In genomic region chr1:193060938-193061337, GRCh38 we compare ENCODE assay signal across 7 cellular contexts. TPM values are rescaled to one million over a fixed set of nuclear protein-coding genes. Genes with fewer than 3 reads are reported as not detected.
DNase-seq lines count a peak whose midpoint lies in the region; ATAC-seq and TF ChIP-seq lines count a peak whose summit lies in the region.

No MANE protein-coding gene starts in this region.

- no peaks in the 10 kb centered on the region for H4K20me1 ChIP-seq in mammary epithelial cell (ENCODE audit: insufficient read depth, low read length)

- in situ Hi-C loops in mammary epithelial cell (cut with MboI; ENCODE audit: low sequenced_read_pairs in 2 of 2) (no loop called here), GM13977 (cut with MboI; ENCODE audit: low pct_unique_long_range_greater_than_20kb, low sequenced_read_pairs, unreplicated experiment) (no loop called here)

- H3K27me3 ChIP-seq in mammary epithelial cell (ENCODE audit: insufficient read depth, low read length): no peaks in the 10 kb centered on the region
- no peaks in the 10 kb centered on the region for H3K27me3 ChIP-seq in naive thymus-derived CD4-positive, alpha-beta T cell (ENCODE audit: control insufficient read depth in 2 of 2, insufficient read depth in 2 of 2, low read length in 2 of 2)

- peak overlapping the region; percentile 93 for H3K4me2 ChIP-seq in mammary epithelial cell (ENCODE audit: insufficient read depth, low read depth, low read length)

- H3K4me1 ChIP-seq in mammary epithelial cell (ENCODE audit: insufficient read depth, low read length): peaks cover 22% of the 10 kb centered on the region
- H3K4me1 ChIP-seq in naive thymus-derived CD4-positive, alpha-beta T cell (ENCODE audit: control insufficient read depth in 2 of 2, insufficient read depth in 2 of 2, low read length in 2 of 2): peaks cover 22 to 30% of the 10 kb centered on the region in 2 donors

- no peaks in the 10 kb centered on the region for H3K9me3 ChIP-seq in mammary epithelial cell (replicated peaks; ENCODE audit: insufficient read depth, low read length)
- no peaks in the 10 kb centered on the region for H3K9me3 ChIP-seq in naive thymus-derived CD4-positive, alpha-beta T cell (ENCODE audit: control insufficient read depth in 2 of 3, low read length in 3 of 3)

- intact Hi-C loops in mammary epithelial cell (cut with micrococcal nuclease): no loop called here
- intact Hi-C loops in naive thymus-derived CD4-positive, alpha-beta T cell (cut with micrococcal nuclease): loop anchor here (10.0 kb wide), 2 partner anchors 994 to 1234 kb away; no protein-coding TSS in a partner anchor

- H3K9ac ChIP-seq in mammary epithelial cell (ENCODE audit: insufficient read depth, low read length): peak overlapping the region; percentile 96

- peak overlapping the region; percentile 79 to 94 (median 87) for H3K4me3 ChIP-seq in mammary epithelial cell (replicated peaks in 1 of 3; ENCODE audit: insufficient read depth in 1 of 3, low read depth in 2 of 3, low read length in 3 of 3)
- H3K4me3 ChIP-seq in naive thymus-derived CD4-positive, alpha-beta T cell (ENCODE audit: low read length): peak overlapping the region; percentile 96

- H3K9me3 Mint-ChIP-seq in naive thymus-derived CD4-positive, alpha-beta T cell: peaks cover 0 to 6% (median 0%) of the 10 kb centered on the region in 11 donors

- peak overlapping the region; percentile 68 to 100 (median 98) for H3K4me3 Mint-ChIP-seq in naive thymus-derived CD4-positive, alpha-beta T cell

- H3K4me1 Mint-ChIP-seq in naive thymus-derived CD4-positive, alpha-beta T cell: peaks cover 56 to 84% (median 77%) of the 10 kb centered on the region in 7 donors

- CTCF ChIA-PET in GM10248 (lab: Yijun Ruan, JAX): no interaction called here
- CTCF ChIA-PET in mammary epithelial cell (lab: Charles Lee; ENCODE audit: low non-redundant PET): no interaction called here
- CTCF ChIA-PET in naive thymus-derived CD4-positive, alpha-beta T cell (lab: Charles Lee): interaction anchor here (0.7 kb wide), 1 partner anchor 869 kb away, joined by 3 read pairs; no protein-coding TSS in a partner anchor

- H3K27ac ChIP-seq in mammary epithelial cell (ENCODE audit: insufficient read depth, low read depth, low read length): peak overlapping the region; percentile 94
- H3K27ac ChIP-seq in naive thymus-derived CD4-positive, alpha-beta T cell (ENCODE audit: low read depth, low read length): peak overlapping the region; percentile 89

- H2AFZ ChIP-seq in mammary epithelial cell (ENCODE audit: low read depth, low read length): no peak overlapping the region

- H3K36me3 Mint-ChIP-seq in naive thymus-derived CD4-positive, alpha-beta T cell: peaks cover 0 to 13% (median 7%) of the 10 kb centered on the region in 5 donors

- H3K36me3 ChIP-seq in mammary epithelial cell (ENCODE audit: insufficient read depth, low read length): no peaks in the 10 kb centered on the region
- peaks cover 0 to 5% (median 0%) of the 10 kb centered on the region in 3 experiments for H3K36me3 ChIP-seq in naive thymus-derived CD4-positive, alpha-beta T cell (ENCODE audit: control insufficient read depth in 2 of 3, insufficient read depth in 3 of 3, low read length in 3 of 3)

- H3K79me2 ChIP-seq in mammary epithelial cell (ENCODE audit: insufficient read depth, low read length): peaks cover 87% of the 10 kb centered on the region

- no peaks in the 10 kb centered on the region for H3K27me3 Mint-ChIP-seq in naive thymus-derived CD4-positive, alpha-beta T cell

- no TSS peak for BruUV-seq in mammary epithelial cell (replicated peaks; lab: Mats Ljungman, UMichigan)

- no peak for ATAC-seq in naive thymus-derived CD4-positive, alpha-beta T cell

- DNase-seq in GM10248 (ENCODE audit: extremely low spot score) (peak; percentile 11), MV-4-11 (lab: John Stamatoyannopoulos, UW) (peak; percentile 19), mammary epithelial cell (peak; percentile 9), GM13977 (ENCODE audit: low spot score) (no peak), NCI-H2171 treated with DMSO at 0.1 percent for 48 hours (lab: John Stamatoyannopoulos, UW) (no peak)
- peak in 1 of 9 donors; percentile 20 for DNase-seq in naive thymus-derived CD4-positive, alpha-beta T cell
- no peak for DNase-seq in NK-92 treated with Interleukin-12 subunit alpha and Interleukin-12 subunit beta, amount 100 ng/mL, for 24 hours (lab: John Stamatoyannopoulos, UW)

- dilution Hi-C loops in mammary epithelial cell (cut with HindIII; ENCODE audit: low sequenced_read_pairs): no loop called here

- POLR2A ChIA-PET in GM10248 (lab: Yijun Ruan, JAX): no interaction called here
- POLR2A ChIA-PET in naive thymus-derived CD4-positive, alpha-beta T cell (lab: Charles Lee): interaction anchor here (0.7 to 1.7 kb wide), 4 partner anchors 61 to 253 kb away, joined by 3 to 4 read pairs (median 4); partner anchors contain the start of gene CDC73

- no peak for TF ChIP-seq CTCF in GM10248 (IDR thresholded peaks at IDR 0.05; ENCODE audit: control extremely low read depth, extremely low read depth, low read depth, missing control alignments)
- TF ChIP-seq CTCF in mammary epithelial cell (conservative IDR thresholded peaks at IDR 0.05 in 1 of 2, IDR thresholded peaks at IDR 0.05 in 1 of 2; ENCODE audit: extremely low read depth in 1 of 2, insufficient read depth in 1 of 2, low read depth in 1 of 2, low read length in 2 of 2): no peak
- no peak for TF ChIP-seq CTCF in GM13977 (IDR thresholded peaks at IDR 0.05; ENCODE audit: extremely low read depth, insufficient read depth, missing control alignments)

- peak overlapping the region; percentile 1 to 99 (median 57) for H3K27ac Mint-ChIP-seq in naive thymus-derived CD4-positive, alpha-beta T cell

- 0% methylated on average over 2 of the region's 2 CpGs for WGBS in mammary epithelial cell (ENCODE audit: low coverage, missing lambda C conversion rate)

RNA-seq across cellular contexts. Expression of gene RO60, which starts 1.5 kb away (rescaled TPM):
- 100 to 1,000 TPM in 1 of 2 donors, 10 to 100 TPM in 1; 56.1 to 118 TPM for total RNA-seq in mammary epithelial cell
- 27.0 TPM for polyA plus RNA-seq in mammary epithelial cell
- 56.5 TPM for polyA minus RNA-seq in mammary epithelial cell
- total RNA-seq in naive thymus-derived CD4-positive, alpha-beta T cell: 10 to 100 TPM; 49.8 to 75.1 (median 67.2) TPM
- polyA plus RNA-seq in naive thymus-derived CD4-positive, alpha-beta T cell: 100 to 1,000 TPM; 108 to 109 TPM

RNA-seq across cellular contexts. Expression of gene UCHL5, which starts 1.8 kb away (rescaled TPM):
- total RNA-seq in mammary epithelial cell: 10 to 100 TPM; 26.3 to 52.6 TPM
- 25.0 TPM for polyA plus RNA-seq in mammary epithelial cell
- polyA minus RNA-seq in mammary epithelial cell: 75.1 TPM
- total RNA-seq in naive thymus-derived CD4-positive, alpha-beta T cell: 10 to 100 TPM; 20.2 to 48.6 (median 31.8) TPM
- polyA plus RNA-seq in naive thymus-derived CD4-positive, alpha-beta T cell: 10 to 100 TPM; 46.4 to 58.2 TPM

RNA-seq across cellular contexts. Expression of gene GLRX2, which starts 44.3 kb away (rescaled TPM):
- total RNA-seq in mammary epithelial cell: 10 to 100 TPM in 1 of 2 donors, 1 to 10 TPM in 1; 6.7 to 36.3 TPM
- polyA plus RNA-seq in mammary epithelial cell: 12.6 TPM
- 4.2 TPM for polyA minus RNA-seq in mammary epithelial cell
- 10 to 100 TPM in 3 of 5 experiments, 1 to 10 TPM in 2; 6.8 to 18.8 (median 11.4) TPM for total RNA-seq in naive thymus-derived CD4-positive, alpha-beta T cell
- polyA plus RNA-seq in naive thymus-derived CD4-positive, alpha-beta T cell: 10 to 100 TPM; 10.4 to 11.4 TPM

Comparison
In these comparisons a context has a peak if more than half of its experiments do, and no peak if none do; other contexts are left out.
1. DNase-seq: peak in GM10248 (single experiment), MV-4-11 (single experiment) and mammary epithelial cell (single experiment); none in GM13977 (single experiment), NCI-H2171 treated with DMSO at 0.1 percent for 48 hours (single experiment) and NK-92 treated with Interleukin-12 subunit alpha and Interleukin-12 subunit beta, amount 100 ng/mL, for 24 hours (single experiment).